In genomic region chr12:107610030-107610859, GRCh38 we compare ENCODE assay signal across 8 cellular contexts.
DNase-seq lines count a peak whose midpoint lies in the region; ATAC-seq, FAIRE-seq and TF ChIP-seq lines count a peak whose summit lies in the region.

No MANE protein-coding gene starts in this region.

- H3K9ac ChIP-seq in OCI-LY1 (ENCODE audit: low read length) (no peak overlapping the region), endothelial cell of umbilical vein (replicated peaks; ENCODE audit: extremely low read depth, insufficient read depth, low read length) (no peak overlapping the region)

- H3K4me3 ChIP-seq in BE2C (ENCODE audit: low read depth, low read length) = no peak overlapping the region
- no peak overlapping the region for H3K4me3 ChIP-seq in OCI-LY1 (ENCODE audit: low read depth, low read length, poor library complexity, severe bottlenecking)
- no peak overlapping the region for H3K4me3 ChIP-seq in endothelial cell of umbilical vein (replicated peaks in 1 of 3; ENCODE audit: insufficient read depth in 1 of 3, low read depth in 1 of 3, low read length in 3 of 3)
- no peak overlapping the region for H3K4me3 ChIP-seq in vagina

- H3K9me1 ChIP-seq in endothelial cell of umbilical vein (replicated peaks; ENCODE audit: control insufficient read depth, extremely low read depth, insufficient read depth, low read length) = no peaks in the 10 kb centered on the region

- H4K20me1 ChIP-seq in OCI-LY1 (ENCODE audit: insufficient read depth, low read length) (no peaks in the 10 kb centered on the region), endothelial cell of umbilical vein (replicated peaks; ENCODE audit: control insufficient read depth, extremely low read depth, insufficient read depth, low read length) (no peaks in the 10 kb centered on the region)

- no TSS peak for BruUV-seq in endothelial cell of umbilical vein (replicated peaks; lab: Mats Ljungman, UMichigan)

- H3K36me3 ChIP-seq in BE2C (no peaks in the 10 kb centered on the region), OCI-LY1 (ENCODE audit: insufficient read depth, low read length) (no peaks in the 10 kb centered on the region), endothelial cell of umbilical vein (ENCODE audit: control insufficient read depth in 2 of 2, extremely low read depth in 1 of 2, insufficient read depth in 2 of 2, low read length in 2 of 2) (no peaks in the 10 kb centered on the region), vagina (no peaks in the 10 kb centered on the region)

- H3K79me2 ChIP-seq in OCI-LY1 (ENCODE audit: insufficient read depth, low read length) = no peaks in the 10 kb centered on the region
- H3K79me2 ChIP-seq in endothelial cell of umbilical vein (ENCODE audit: control insufficient read depth, insufficient read depth, low read length) = no peaks in the 10 kb centered on the region

- CTCF ChIA-PET in endothelial cell of umbilical vein (lab: Charles Lee) = interaction anchor here (1.0 to 8.0 kb wide), 19 partner anchors 7 to 518 kb away, joined by 3 to 296 read pairs (median 4); no protein-coding TSS in a partner anchor

- H3K9me3 ChIP-seq in BE2C (no peaks in the 10 kb centered on the region), OCI-LY1 (ENCODE audit: low read length) (no peaks in the 10 kb centered on the region), endothelial cell of umbilical vein (replicated peaks; ENCODE audit: control insufficient read depth, insufficient read depth, low read length) (no peaks in the 10 kb centered on the region), vagina (no peaks in the 10 kb centered on the region)

- H3K4me1 ChIP-seq in BE2C = no peaks in the 10 kb centered on the region
- H3K4me1 ChIP-seq in OCI-LY1 (ENCODE audit: insufficient read depth, low read length, severe bottlenecking) = no peaks in the 10 kb centered on the region
- no peaks in the 10 kb centered on the region for H3K4me1 ChIP-seq in endothelial cell of umbilical vein (ENCODE audit: control insufficient read depth, extremely low read depth, insufficient read depth, low read length)
- H3K4me1 ChIP-seq in vagina = no peaks in the 10 kb centered on the region

- no peak for FAIRE-seq in GM19239 (lab: Jason Lieb, UNC)
- no peak for FAIRE-seq in endothelial cell of umbilical vein (lab: Jason Lieb, UNC)

- intact Hi-C loops in endothelial cell of umbilical vein (cut with micrococcal nuclease) = no loop called here
- intact Hi-C loops in vagina (cut with DNase I) = no loop called here

- no peak for ATAC-seq in HG02970 (IDR thresholded peaks at IDR 0.05; ENCODE audit: low FRiP score, unreplicated experiment)
- ATAC-seq in HG03039 (IDR thresholded peaks at IDR 0.05; ENCODE audit: unreplicated experiment) = no peak

- no peaks in the 10 kb centered on the region for H3K27me3 ChIP-seq in BE2C
- no peaks in the 10 kb centered on the region for H3K27me3 ChIP-seq in OCI-LY1 (ENCODE audit: insufficient read depth, low read length)
- no peaks in the 10 kb centered on the region for H3K27me3 ChIP-seq in endothelial cell of umbilical vein (ENCODE audit: control insufficient read depth in 2 of 2, insufficient read depth in 2 of 2, low read length in 2 of 2)
- no peaks in the 10 kb centered on the region for H3K27me3 ChIP-seq in vagina

- no peaks in the 10 kb centered on the region for H3F3A ChIP-seq in OCI-LY1 (ENCODE audit: insufficient read depth, low read length)

- H3K9me2 ChIP-seq in OCI-LY1 (ENCODE audit: low read depth, low read length) = no peaks in the 10 kb centered on the region

- H2AFZ ChIP-seq in OCI-LY1 (ENCODE audit: low read length) (no peak overlapping the region), endothelial cell of umbilical vein (ENCODE audit: low read depth, low read length) (peak overlapping the region; percentile 14)

- no peak overlapping the region for H3K4me2 ChIP-seq in OCI-LY1 (ENCODE audit: low read length)
- no peak overlapping the region for H3K4me2 ChIP-seq in endothelial cell of umbilical vein (ENCODE audit: insufficient read depth, low read length)

- TF ChIP-seq POLR2A in endothelial cell of umbilical vein (IDR thresholded peaks at IDR 0.05; ENCODE audit: low read depth, low read length) (no peak), vagina (IDR thresholded peaks at IDR 0.05) (no peak)

- dilution Hi-C loops in endothelial cell of umbilical vein (cut with MboI; ENCODE audit: extremely low pct_ligation_motif_present, low sequenced_read_pairs) = loop anchor here (25.0 kb wide), 1 partner anchor 473 kb away; no protein-coding TSS in a partner anchor

- H3K27ac ChIP-seq in OCI-LY1 (ENCODE audit: low read depth, low read length, poor library complexity, severe bottlenecking) (no peak overlapping the region), endothelial cell of umbilical vein (ENCODE audit: insufficient read depth, low read depth, low read length) (no peak overlapping the region), vagina (no peak overlapping the region)

- POLR2A ChIA-PET in endothelial cell of umbilical vein (lab: Charles Lee) = no interaction called here

- TF ChIP-seq CTCF in BE2C (IDR thresholded peaks at IDR 0.05; ENCODE audit: low read depth, low read length) (peak; percentile 94), OCI-LY1 (IDR thresholded peaks at IDR 0.05; ENCODE audit: low read length) (peak; percentile 45), endothelial cell of umbilical vein (IDR thresholded peaks at IDR 0.05; ENCODE audit: extremely low read depth in 1 of 2, insufficient read depth in 1 of 2, low read depth in 1 of 2, low read length in 2 of 2) (peak; percentile 66 to 78), vagina (IDR thresholded peaks at IDR 0.05) (peak in 1 of 3 experiments; percentile 13)

- DNase-seq in BE2C (peak; percentile 70), GM19239 (ENCODE audit: insufficient read length, low spot score) (peak; percentile 21), endothelial cell of umbilical vein (ENCODE audit: low read depth, low spot score) (peak; percentile 29), occipital lobe (lab: John Stamatoyannopoulos, UW) (peak; percentile 12), vagina (ENCODE audit: extremely low spot score in 2 of 2) (no peak)

TF ChIP-seq in endothelial cell of umbilical vein, 7 proteins besides CTCF, POLR2A, EP300 and RAD21:
- TF ChIP-seq MYC (IDR thresholded peaks at IDR 0.05; ENCODE audit: low read depth, low read length) (no peak), POLR2AphosphoS5 (IDR thresholded peaks at IDR 0.05; ENCODE audit: insufficient read depth, low read depth, low read length) (no peak), EZH2 (IDR thresholded peaks at IDR 0.05; ENCODE audit: borderline replicate concordance, low read depth, low read length, severe bottlenecking) (no peak), MAX (IDR thresholded peaks at IDR 0.05; ENCODE audit: insufficient read depth, insufficient read length) (no peak)

Comparison
In these comparisons a context has a peak if more than half of its experiments do, and no peak if none do; other contexts are left out.
1. DNase-seq: peak in BE2C (single experiment), GM19239 (single experiment), endothelial cell of umbilical vein (single experiment) and occipital lobe (single experiment); none in vagina (0 of 2).